In genomic region chr1:230176871-230177411, GRCh38 we compare ENCODE assay signal across 8 cellular contexts.
A peak's percentile ranks its signal among the peaks of the same experiment; 100 is the strongest.
DNase-seq lines count a peak whose midpoint lies in the region; ATAC-seq and TF ChIP-seq lines count a peak whose summit lies in the region.

No MANE protein-coding gene starts in this region.

- H3F3A ChIP-seq in PC-3 (ENCODE audit: low read length, unreplicated experiment), result peaks cover 1% of the 10 kb centered on the region

- H3K4me1 ChIP-seq in muscle layer of duodenum (ENCODE audit: control insufficient read depth in 1 of 2, insufficient read depth in 2 of 2, low read length in 2 of 2) (peaks cover 8 to 12% of the 10 kb centered on the region in 2 donors), PC-3 (ENCODE audit: insufficient read depth, low read length) (peaks cover 6% of the 10 kb centered on the region)

- no peak overlapping the region for H2AFZ ChIP-seq in PC-3 (ENCODE audit: low read length)

- H3K9me3 ChIP-seq in muscle layer of duodenum (ENCODE audit: control insufficient read depth in 1 of 2, low read length in 2 of 2) (no peaks in the 10 kb centered on the region), PC-3 (ENCODE audit: low read length) (no peaks in the 10 kb centered on the region)

- peak; percentile 73 for DNase-seq in AG08396 (ENCODE audit: low spot score)
- peak; percentile 70 for DNase-seq in NCI-H2171 treated with DMSO at 0.1 percent for 48 hours (lab: John Stamatoyannopoulos, UW)
- peak; percentile 47 for DNase-seq in dermis blood vessel endothelial cell
- DNase-seq in DMS53 treated with DMSO at 0.1 percent for 48 hours (lab: John Stamatoyannopoulos, UW; ENCODE audit: unreplicated experiment), result no peak
- DNase-seq in PC-3, result no peak
- DNase-seq in NOMO-1 treated with DMSO at 0.1 percent for 48 hours (lab: John Stamatoyannopoulos, UW; ENCODE audit: unreplicated experiment), result no peak

- peak overlapping the region in 1 of 2 donors; percentile 41 for H3K4me3 ChIP-seq in muscle layer of duodenum (ENCODE audit: low read depth in 1 of 2, low read length in 2 of 2)
- no peak overlapping the region for H3K4me3 ChIP-seq in PC-3 (ENCODE audit: low read length)

- peaks cover 0 to 6% of the 10 kb centered on the region in 2 donors for H3K36me3 ChIP-seq in muscle layer of duodenum (ENCODE audit: control insufficient read depth in 1 of 2, insufficient read depth in 2 of 2, low read length in 2 of 2)
- peaks cover 29% of the 10 kb centered on the region for H3K36me3 ChIP-seq in PC-3 (ENCODE audit: low read depth, low read length)

- no peak overlapping the region for H3K9ac ChIP-seq in PC-3 (ENCODE audit: low read length)

- H3K27ac ChIP-seq in muscle layer of duodenum (ENCODE audit: low read length) (peak overlapping the region; percentile 48), PC-3 (ENCODE audit: low read length) (no peak overlapping the region)

- POLR2A ChIA-PET in PC-3 (lab: Charles Lee; ENCODE audit: unreplicated experiment), result no interaction called here

- CTCF ChIA-PET in PC-3 (lab: Charles Lee), result no interaction called here

- TF ChIP-seq CTCF in PC-3 (conservative IDR thresholded peaks at IDR 0.05; ENCODE audit: low read depth, low read length), result no peak

- H3K9me2 ChIP-seq in PC-3 (replicated peaks; ENCODE audit: low read length), result no peaks in the 10 kb centered on the region

- H3K27me3 ChIP-seq in muscle layer of duodenum (ENCODE audit: low read depth, low read length) (no peaks in the 10 kb centered on the region), PC-3 (ENCODE audit: low read length) (no peaks in the 10 kb centered on the region)

- no peak for ATAC-seq in GM18502 (IDR thresholded peaks at IDR 0.05; ENCODE audit: poor library complexity, unreplicated experiment)
- no peak for ATAC-seq in PC-3

- no peak overlapping the region for H3K4me2 ChIP-seq in PC-3 (ENCODE audit: low read length)

- intact Hi-C loops in PC-3 (cut with micrococcal nuclease), result no loop called here

- peaks cover 11% of the 10 kb centered on the region for H4K20me1 ChIP-seq in PC-3 (ENCODE audit: low read length)

- H3K79me2 ChIP-seq in PC-3 (ENCODE audit: low read length), result peaks cover 75% of the 10 kb centered on the region

- BruUV-seq in PC-3 (replicated peaks; lab: Mats Ljungman, UMichigan), result no TSS peak

Comparison
In these comparisons a context has a peak if more than half of its experiments do, and no peak if none do; other contexts are left out.
1. DNase-seq: peak in AG08396 (single experiment), NCI-H2171 treated with DMSO at 0.1 percent for 48 hours (single experiment) and dermis blood vessel endothelial cell (single experiment); none in DMS53 treated with DMSO at 0.1 percent for 48 hours (single experiment), PC-3 (single experiment) and NOMO-1 treated with DMSO at 0.1 percent for 48 hours (single experiment).